ENCODE assay signal across 26 cellular contexts in the genomic region with DNA sequence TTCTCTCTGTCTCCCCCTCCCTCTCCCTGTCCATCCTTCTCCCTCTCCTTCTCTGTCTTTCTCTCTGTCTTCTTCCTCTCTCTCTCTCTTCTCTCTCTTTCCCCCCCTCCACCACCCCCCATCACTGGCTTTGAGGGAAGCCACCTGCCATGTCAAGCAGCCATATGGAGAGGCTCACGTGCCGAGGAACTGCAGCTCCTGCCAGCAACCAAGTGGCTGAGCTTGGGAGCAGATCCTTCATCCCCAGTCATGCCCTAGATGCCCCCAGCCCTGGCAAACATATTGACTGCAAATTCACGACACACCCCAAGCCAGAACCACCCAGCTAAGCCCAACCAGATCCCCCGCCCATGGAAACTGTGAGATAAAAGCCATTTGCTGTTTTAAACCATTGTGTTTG. TPM values are rescaled to one million over a fixed set of nuclear protein-coding genes. Genes with fewer than 3 reads are reported as not detected.
A peak's percentile ranks its signal among the peaks of the same experiment; 100 is the strongest.
DNase-seq lines count a peak whose midpoint lies in the region; ATAC-seq and TF ChIP-seq lines count a peak whose summit lies in the region.
"Had no signal": no experiment of that assay in that cellular context is flagged by ENCODE, and none has a peak within 500 bp of the region (broad histone marks: within the 10 kb centered on the region; RNA-seq: fewer than 3 reads in every experiment).

No MANE protein-coding gene starts in this region.

- WGBS in sigmoid colon, 2 donors, result 28 to 30% methylated on average over 4 of the region's 4 CpGs

- TF ChIP-seq CTCF in HEK293 (tag by site-specific recombination; IDR thresholded peaks at IDR 0.05) (no peak), sigmoid colon (IDR thresholded peaks at IDR 0.05) (no peak)

- DNase-seq in NCI-H524 treated with DMSO at 0.1 percent for 48 hours (lab: John Stamatoyannopoulos, UW), result peak; percentile 88
- peak; percentile 41 for DNase-seq in islet precursor cell
- peak; percentile 87 for DNase-seq in sigmoid colon
- no peak for DNase-seq in A172 (ENCODE audit: low spot score)
- DNase-seq in AML-193 (lab: John Stamatoyannopoulos, UW), result no peak
- DNase-seq: activated CD4-positive, alpha-beta memory T cell treated with anti-CD3 and anti-CD28 coated beads, Interleukin-2, amount 10 ng/mL, durations not matched to agents 7 days and 5 days; activated naive CD4-positive, alpha-beta T cell treated with anti-CD3 and anti-CD28 coated beads, Interleukin-2, amount 10 ng/mL, durations not matched to agents 7 days and 5 days; activated T-cell treated with anti-CD3 and anti-CD28 coated beads, Interleukin-2, amount 50 U/mL, for 4 hours; anterior cingulate cortex; DND-41; erythroblast; foreskin melanocyte; kidney; mammary epithelial cell; NCI-H1436 treated with DMSO at 0.1 percent for 48 hours; pancreas; stimulated activated naive CD4-positive, alpha-beta T cell; thyroid gland had no signal

- no peaks in the 10 kb centered on the region for H3K4me1 ChIP-seq in HEK293 (ENCODE audit: control insufficient read depth, insufficient read depth, low read length)
- H3K4me1 ChIP-seq in sigmoid colon, result peaks cover 0 to 70% (median 50%) of the 10 kb centered on the region in 4 donors
- H3K4me1 ChIP-seq: pancreas, thyroid gland had no signal

- H3K36me3 ChIP-seq in HEK293 (ENCODE audit: control insufficient read depth in 2 of 2, insufficient read depth in 1 of 2, low read length in 2 of 2) (no peaks in the 10 kb centered on the region), sigmoid colon (no peaks in the 10 kb centered on the region)
- H3K36me3 ChIP-seq: pancreas, thyroid gland had no signal

- intact Hi-C loops in sigmoid colon (cut with DNase I), result no loop called here

- no peak overlapping the region for H3K4me3 Mint-ChIP-seq in stimulated activated memory B cell treated with anti-CD40 and anti-IgM and Interleukin-4, amounts not matched to agents 10 μg/mL and 1 μg/mL and 100 μg/mL, for 72 hours
- H3K4me3 Mint-ChIP-seq: activated CD4-positive, alpha-beta memory T cell treated with anti-CD3 and anti-CD28 coated beads, Interleukin-2, amount 10 ng/mL, durations not matched to agents 7 days and 5 days; activated naive CD4-positive, alpha-beta T cell treated with anti-CD3 and anti-CD28 coated beads, Interleukin-2, amount 10 ng/mL, durations not matched to agents 7 days and 5 days; activated T-cell treated with anti-CD3 and anti-CD28 coated beads, Interleukin-2, amount 50 U/mL, for 4 hours; CD8-positive, alpha-beta T cell; WTC11 had no signal

- H3K9me3 ChIP-seq in HEK293 (ENCODE audit: control insufficient read depth, insufficient read depth, low read depth, low read length) (no peaks in the 10 kb centered on the region), sigmoid colon (no peaks in the 10 kb centered on the region)
- H3K9me3 ChIP-seq: pancreas, thyroid gland had no signal

- H3K27ac Mint-ChIP-seq in stimulated activated memory B cell treated with anti-CD40 and anti-IgM and Interleukin-4, amounts not matched to agents 10 μg/mL and 1 μg/mL and 100 μg/mL, for 72 hours, result no peak overlapping the region
- H3K27ac Mint-ChIP-seq: activated CD4-positive, alpha-beta memory T cell treated with anti-CD3 and anti-CD28 coated beads, Interleukin-2, amount 10 ng/mL, durations not matched to agents 7 days and 5 days; activated naive CD4-positive, alpha-beta T cell treated with anti-CD3 and anti-CD28 coated beads, Interleukin-2, amount 10 ng/mL, durations not matched to agents 7 days and 5 days; CD8-positive, alpha-beta T cell; WTC11 had no signal

- peak in 1 of 4 donors; percentile 59 for TF ChIP-seq EP300 in sigmoid colon (IDR thresholded peaks at IDR 0.05)

- no peaks in the 10 kb centered on the region for H3K4me1 Mint-ChIP-seq in stimulated activated memory B cell treated with anti-CD40 and anti-IgM and Interleukin-4, amounts not matched to agents 10 μg/mL and 1 μg/mL and 100 μg/mL, for 72 hours
- H3K4me1 Mint-ChIP-seq: activated CD4-positive, alpha-beta memory T cell treated with anti-CD3 and anti-CD28 coated beads, Interleukin-2, amount 10 ng/mL, durations not matched to agents 7 days and 5 days; activated naive CD4-positive, alpha-beta T cell treated with anti-CD3 and anti-CD28 coated beads, Interleukin-2, amount 10 ng/mL, durations not matched to agents 7 days and 5 days had no signal

- peaks cover 57% of the 10 kb centered on the region for H3K27me3 Mint-ChIP-seq in stimulated activated memory B cell treated with anti-CD40 and anti-IgM and Interleukin-4, amounts not matched to agents 10 μg/mL and 1 μg/mL and 100 μg/mL, for 72 hours

- no peak overlapping the region for H3K4me3 ChIP-seq in HEK293 (ENCODE audit: low read depth, low read length)
- H3K4me3 ChIP-seq in sigmoid colon, result no peak overlapping the region
- H3K4me3 ChIP-seq: pancreas, thyroid gland had no signal

- H3K36me3 Mint-ChIP-seq in stimulated activated memory B cell treated with anti-CD40 and anti-IgM and Interleukin-4, amounts not matched to agents 10 μg/mL and 1 μg/mL and 100 μg/mL, for 72 hours, result no peaks in the 10 kb centered on the region
- H3K36me3 Mint-ChIP-seq: activated naive CD4-positive, alpha-beta T cell treated with anti-CD3 and anti-CD28 coated beads, Interleukin-2, amount 10 ng/mL, durations not matched to agents 7 days and 5 days; CD8-positive, alpha-beta T cell; WTC11 had no signal

- TF ChIP-seq POLR2A in sigmoid colon (IDR thresholded peaks at IDR 0.05), result no peak

- H3K9me3 Mint-ChIP-seq in stimulated activated memory B cell treated with anti-CD40 and anti-IgM and Interleukin-4, amounts not matched to agents 10 μg/mL and 1 μg/mL and 100 μg/mL, for 72 hours, result peaks cover 9% of the 10 kb centered on the region
- H3K9me3 Mint-ChIP-seq: activated CD4-positive, alpha-beta memory T cell treated with anti-CD3 and anti-CD28 coated beads, Interleukin-2, amount 10 ng/mL, durations not matched to agents 7 days and 5 days had no signal

- CTCF ChIA-PET in HEK293 (lab: Yijun Ruan, JAX), result no interaction called here

- H3K27ac ChIP-seq in HEK293 (ENCODE audit: extremely low read depth, low read depth, low read length), result no peak overlapping the region
- H3K27ac ChIP-seq in sigmoid colon, result peak overlapping the region in 3 of 4 donors; percentile 77 to 95 (median 84)
- H3K27ac ChIP-seq: HL-60, pancreas, thyroid gland had no signal

- ATAC-seq in stimulated activated memory B cell treated with anti-CD40 and anti-IgM and Interleukin-4, amounts not matched to agents 10 μg/mL and 1 μg/mL and 100 μg/mL, for 72 hours, result no peak
- no peak for ATAC-seq in GM21423 (IDR thresholded peaks at IDR 0.05; ENCODE audit: unreplicated experiment)
- ATAC-seq: activated T-cell treated with anti-CD3 and anti-CD28 coated beads, Interleukin-2, amount 50 U/mL, for 4 hours; CD8-positive, alpha-beta T cell; pancreas; WTC11 had no signal

- no peaks in the 10 kb centered on the region for H3K27me3 ChIP-seq in sigmoid colon
- H3K27me3 ChIP-seq: pancreas, thyroid gland had no signal

- POLR2A ChIA-PET in HEK293 (lab: Yijun Ruan, JAX), result interaction anchor here (0.7 kb wide), 1 partner anchor 447 kb away, joined by 7 read pairs; no protein-coding TSS in a partner anchor

TF ChIP-seq in HEK293, 187 proteins besides CTCF, POLR2A, EP300 and RAD21:
- TF ChIP-seq ZIC2 (tag by site-specific recombination; IDR thresholded peaks at IDR 0.05) (no peak), BCL11B (tag by site-specific recombination; IDR thresholded peaks at IDR 0.05; ENCODE audit: low read depth) (no peak), ZNF37A (tag by site-specific recombination; IDR thresholded peaks at IDR 0.05) (no peak), ZNF501 (tag by site-specific recombination; IDR thresholded peaks at IDR 0.05) (no peak), ZNF837 (tag by site-specific recombination; IDR thresholded peaks at IDR 0.05) (no peak)
- TF ChIP-seq, protein P1, sequence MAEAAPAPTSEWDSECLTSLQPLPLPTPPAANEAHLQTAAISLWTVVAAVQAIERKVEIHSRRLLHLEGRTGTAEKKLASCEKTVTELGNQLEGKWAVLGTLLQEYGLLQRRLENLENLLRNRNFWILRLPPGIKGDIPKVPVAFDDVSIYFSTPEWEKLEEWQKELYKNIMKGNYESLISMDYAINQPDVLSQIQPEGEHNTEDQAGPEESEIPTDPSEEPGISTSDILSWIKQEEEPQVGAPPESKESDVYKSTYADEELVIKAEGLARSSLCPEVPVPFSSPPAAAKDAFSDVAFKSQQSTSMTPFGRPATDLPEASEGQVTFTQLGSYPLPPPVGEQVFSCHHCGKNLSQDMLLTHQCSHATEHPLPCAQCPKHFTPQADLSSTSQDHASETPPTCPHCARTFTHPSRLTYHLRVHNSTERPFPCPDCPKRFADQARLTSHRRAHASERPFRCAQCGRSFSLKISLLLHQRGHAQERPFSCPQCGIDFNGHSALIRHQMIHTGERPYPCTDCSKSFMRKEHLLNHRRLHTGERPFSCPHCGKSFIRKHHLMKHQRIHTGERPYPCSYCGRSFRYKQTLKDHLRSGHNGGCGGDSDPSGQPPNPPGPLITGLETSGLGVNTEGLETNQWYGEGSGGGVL (tag by site-specific recombination; IDR thresholded peaks at IDR 0.05), result 0 out of 2 replicates have a peak, but pooled peaks have one; percentile 30

RNA-seq across cellular contexts. Expression of a gene that starts 40.9 kb away (rescaled TPM):
- total RNA-seq in sigmoid colon, result 10 to 100 TPM; 30.1 to 82.9 (median 49.5) TPM
- 1 to 10 TPM in 2 of 3 donors, not detected in 1; 1.2 to 2.4 TPM for polyA plus RNA-seq in sigmoid colon
- 0.19 TPM in 1 of 2 replicates, not detected in the other for total RNA-seq in A172 (2014; rRNA removed; shearing (Covaris generic))
- total RNA-seq: activated CD4-positive, alpha-beta memory T cell treated with anti-CD3 and anti-CD28 coated beads, Interleukin-2, amount 10 ng/mL, durations not matched to agents 7 days and 5 days; activated T-cell treated with anti-CD3 and anti-CD28 coated beads, Interleukin-2, amount 50 U/mL, for 4 hours; CD8-positive, alpha-beta T cell; kidney; mammary epithelial cell; myocyte; SK-MEL-5; thyroid gland had no signal
- polyA plus RNA-seq: mammary epithelial cell had no signal

Comparison
In these comparisons a context has a peak if more than half of its experiments do, and no peak if none do; other contexts are left out.
1. DNase-seq: peak in NCI-H524 treated with DMSO at 0.1 percent for 48 hours (single experiment), islet precursor cell (single experiment) and sigmoid colon (single experiment); none in A172 (single experiment) and AML-193 (0 of 2).
2. RNA of a gene that starts 40.9 kb away (total RNA-seq): 30.1 to 82.9 TPM in sigmoid colon; 0.19 TPM in A172; every median in the first group is over 10 times any median in the second.